ENCODE assay signal across 1 cellular context in genomic region chr11:47983464-47984397, GRCh38.
TF ChIP-seq lines count a peak whose summit lies in the region.

No MANE protein-coding gene starts in this region.

TF ChIP-seq in SK-N-SH, 30 proteins besides CTCF, POLR2A, EP300 and RAD21 (continued from another document):
- TF ChIP-seq NFIC (IDR thresholded peaks at IDR 0.05; ENCODE audit: borderline replicate concordance) = no peak
- no peak for TF ChIP-seq RCOR1 (IDR thresholded peaks at IDR 0.05; ENCODE audit: low read length)
- no peak for TF ChIP-seq MAX (IDR thresholded peaks at IDR 0.05; ENCODE audit: low read depth)
- TF ChIP-seq RXRA (IDR thresholded peaks at IDR 0.05; ENCODE audit: borderline replicate concordance, low read depth) = no peak
